27 cellular contexts compared by ENCODE assay signal in the genomic region with DNA sequence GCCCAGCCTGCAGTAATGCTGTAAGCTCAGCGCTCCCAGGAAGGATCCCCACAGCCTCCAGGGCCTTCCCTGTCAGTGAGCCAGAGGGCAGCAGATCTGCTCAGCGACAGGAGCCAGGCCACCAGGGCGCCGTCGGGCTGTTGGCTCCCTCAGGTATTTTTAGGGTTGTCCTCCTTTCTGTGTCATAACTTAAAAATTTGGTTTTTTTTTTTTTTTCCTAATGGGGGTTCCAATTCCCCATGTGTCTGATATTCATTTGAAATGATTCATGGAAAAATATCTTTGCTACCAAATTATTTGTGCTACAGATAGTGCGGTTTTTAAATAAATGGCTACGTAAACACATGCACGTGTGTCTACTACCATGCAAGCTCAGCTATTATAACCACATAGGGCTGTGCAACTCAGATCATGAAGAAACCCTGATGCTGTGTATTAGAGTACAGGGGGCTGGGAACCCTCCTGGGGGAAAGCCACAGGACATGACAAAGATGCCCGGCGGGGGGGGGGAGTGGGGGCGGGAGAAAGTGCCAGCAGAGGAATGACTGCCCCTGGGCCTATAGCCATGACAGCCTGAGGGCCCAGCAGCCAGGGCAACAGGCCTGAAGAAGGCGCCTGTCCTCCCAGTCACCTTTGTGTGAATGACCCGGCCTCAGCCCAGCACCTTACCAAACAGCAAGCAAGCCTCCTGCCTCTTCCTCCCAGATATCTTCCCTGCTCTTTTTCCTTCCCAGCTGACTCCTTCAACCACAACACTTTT.
DNase-seq lines count a peak whose midpoint lies in the region; ATAC-seq and TF ChIP-seq lines count a peak whose summit lies in the region.
"Had no signal": no experiment of that assay in that cellular context is flagged by ENCODE, and none has a peak within 500 bp of the region (broad histone marks: within the 10 kb centered on the region; RNA-seq: fewer than 3 reads in every experiment).

No MANE protein-coding gene starts in this region.

- no peaks in the 10 kb centered on the region for H3K79me2 ChIP-seq in mesendoderm (ENCODE audit: control insufficient read depth, insufficient read depth, low read length)
- H3K79me2 ChIP-seq in smooth muscle cell (ENCODE audit: low read depth): no peaks in the 10 kb centered on the region

- H2BK15ac ChIP-seq in mesendoderm (replicated peaks; ENCODE audit: low read depth): no peak overlapping the region

- no peak overlapping the region for H4K5ac ChIP-seq in mesendoderm (ENCODE audit: low read length)

- no peak overlapping the region for H3K4ac ChIP-seq in mesendoderm (ENCODE audit: low read depth, low read length)

- H3K4me3 ChIP-seq in H7 (ENCODE audit: insufficient read depth, low read depth, low read length) (no peak overlapping the region), ascending aorta (no peak overlapping the region), mesendoderm (ENCODE audit: low read length) (no peak overlapping the region), smooth muscle cell (no peak overlapping the region)
- H3K4me3 ChIP-seq: BLaER1, breast epithelium, heart right ventricle, prostate gland, sigmoid colon, vagina had no signal

- no peak overlapping the region for H3K9ac ChIP-seq in mesendoderm (ENCODE audit: low read length)
- H3K9ac ChIP-seq in smooth muscle cell (ENCODE audit: low read depth): no peak overlapping the region
- H3K9ac ChIP-seq: BLaER1 had no signal

- H3K27ac ChIP-seq in ascending aorta: peak overlapping the region; percentile 85 to 86
- H3K27ac ChIP-seq in mesendoderm (ENCODE audit: low read depth, low read length): no peak overlapping the region
- H3K27ac ChIP-seq in smooth muscle cell (ENCODE audit: low read depth): no peak overlapping the region
- H3K27ac ChIP-seq: BLaER1, breast epithelium, foreskin keratinocyte, prostate gland had no signal

- H3K27me3 ChIP-seq in H7 (ENCODE audit: control insufficient read depth, insufficient read depth, low read length) (no peaks in the 10 kb centered on the region), ascending aorta (no peaks in the 10 kb centered on the region), mesendoderm (ENCODE audit: insufficient read depth, low read length, poor library complexity) (no peaks in the 10 kb centered on the region), smooth muscle cell (ENCODE audit: low read depth) (no peaks in the 10 kb centered on the region)
- H3K27me3 ChIP-seq: BLaER1, breast epithelium, foreskin keratinocyte, heart right ventricle, sigmoid colon, vagina had no signal

- no CpG with 5 or more reads among the region's 13 CpGs for WGBS in mesendoderm (ENCODE audit: extremely low coverage, insufficient coverage, low lambda C conversion rate)
- 79% methylated on average over 9 of the region's 13 CpGs for WGBS in smooth muscle cell (ENCODE audit: low lambda C conversion rate)

- H3K9me3 ChIP-seq in ascending aorta (no peaks in the 10 kb centered on the region), smooth muscle cell (replicated peaks; ENCODE audit: low read depth) (no peaks in the 10 kb centered on the region)
- H3K9me3 ChIP-seq: BLaER1, breast epithelium, heart right ventricle, prostate gland, sigmoid colon, vagina had no signal

- H3K4me1 ChIP-seq in ascending aorta (peaks cover 0 to 30% of the 10 kb centered on the region in 2 donors), mesendoderm (ENCODE audit: control insufficient read depth, low read depth, low read length) (peaks cover 2% of the 10 kb centered on the region), smooth muscle cell (ENCODE audit: low read depth) (peaks cover 4% of the 10 kb centered on the region)
- H3K4me1 ChIP-seq: breast epithelium, prostate gland had no signal

- H3K56ac ChIP-seq in mesendoderm (ENCODE audit: low read length): no peak overlapping the region

- H4K8ac ChIP-seq in mesendoderm (ENCODE audit: low read depth, low read length): no peak overlapping the region

- H2BK5ac ChIP-seq in mesendoderm (ENCODE audit: low read length): no peak overlapping the region

- H4K20me1 ChIP-seq in smooth muscle cell (ENCODE audit: low read depth): peaks cover 24% of the 10 kb centered on the region
- H4K20me1 ChIP-seq: BLaER1 had no signal

- no peaks in the 10 kb centered on the region for H3F3A ChIP-seq in smooth muscle cell (ENCODE audit: low read depth)

- peak; percentile 60 for DNase-seq in A172 (ENCODE audit: low spot score)
- DNase-seq in H7: peak; percentile 81
- no peak for DNase-seq in ascending aorta (ENCODE audit: low spot score in 2 of 2)
- peak; percentile 63 for DNase-seq in mesendoderm
- DNase-seq in NCI-H748 treated with DMSO at 0.1 percent for 48 hours (lab: John Stamatoyannopoulos, UW): no peak
- no peak for DNase-seq in NCI-H1930 (lab: John Stamatoyannopoulos, UW)
- DNase-seq in smooth muscle cell (lab: John Stamatoyannopoulos, UW; ENCODE audit: unreplicated experiment): no peak
- DNase-seq: activated T-cell treated with anti-CD3 and anti-CD28 coated beads, Interleukin-2, amount 50 U/mL, for 24 hours; DMS153; effector memory CD4-positive, alpha-beta T cell; foreskin keratinocyte; left colon; NCI-H1417; NCI-H2081 treated with DMSO at 0.1 percent for 48 hours; NCI-H226; NCI-H774; RPMI8226; sigmoid colon; stimulated activated CD4-positive, alpha-beta T cell treated with anti-CD3 and anti-CD28 coated beads, Interleukin-15, amount 100 ng/mL, for 24 hours; stimulated activated naive CD4-positive, alpha-beta T cell had no signal

- H3K18ac ChIP-seq in mesendoderm (ENCODE audit: low read length): no peak overlapping the region

- H3K79me1 ChIP-seq in mesendoderm (ENCODE audit: low read length): no peaks in the 10 kb centered on the region

- H2BK120ac ChIP-seq in mesendoderm (ENCODE audit: low read depth, low read length): no peak overlapping the region

- no peak overlapping the region for H3K23ac ChIP-seq in mesendoderm (ENCODE audit: low read length)

- no peak overlapping the region for H3K4me2 ChIP-seq in mesendoderm (ENCODE audit: low read length)
- no peak overlapping the region for H3K4me2 ChIP-seq in smooth muscle cell
- H3K4me2 ChIP-seq: BLaER1 had no signal

- ATAC-seq in GM21447 (IDR thresholded peaks at IDR 0.05; ENCODE audit: unreplicated experiment): no peak
- ATAC-seq: esophagus mucosa, foreskin keratinocyte, left colon had no signal

- intact Hi-C loops in ascending aorta (cut with DNase I): loop anchor here (5.0 kb wide), 3 partner anchors 58 to 113 kb away; no protein-coding TSS in a partner anchor

- H2AFZ ChIP-seq in smooth muscle cell (ENCODE audit: low read depth): no peak overlapping the region

- H3K36me3 ChIP-seq in H7 (replicated peaks; ENCODE audit: control insufficient read depth, insufficient read depth, low read length): no peaks in the 10 kb centered on the region
- peaks cover 0 to 4% of the 10 kb centered on the region in 2 donors for H3K36me3 ChIP-seq in ascending aorta
- no peaks in the 10 kb centered on the region for H3K36me3 ChIP-seq in mesendoderm (ENCODE audit: control insufficient read depth, insufficient read depth, low read length)
- no peaks in the 10 kb centered on the region for H3K36me3 ChIP-seq in smooth muscle cell (ENCODE audit: low read depth)
- H3K36me3 ChIP-seq: BLaER1, breast epithelium, prostate gland, sigmoid colon, vagina had no signal

- no peak overlapping the region for H2AK5ac ChIP-seq in mesendoderm (ENCODE audit: low read length)

- no peak for TF ChIP-seq CTCF in ascending aorta (IDR thresholded peaks at IDR 0.05)
- TF ChIP-seq CTCF in smooth muscle cell (IDR thresholded peaks at IDR 0.05; ENCODE audit: borderline replicate concordance, insufficient read depth, poor library complexity, severe bottlenecking): no peak

Comparison
In these comparisons a context has a peak if more than half of its experiments do, and no peak if none do; other contexts are left out.
1. DNase-seq: peak in A172 (single experiment), H7 (single experiment) and mesendoderm (single experiment); none in ascending aorta (0 of 2), NCI-H748 treated with DMSO at 0.1 percent for 48 hours (single experiment), NCI-H1930 (0 of 2) and smooth muscle cell (single experiment).
2. H3K27ac ChIP-seq: peak in ascending aorta (2 of 2); none in mesendoderm (single experiment) and smooth muscle cell (single experiment).